ENCODE assay signal across 10 cellular contexts in genomic region chr17:82527893-82528292, GRCh38. TPM values are rescaled to one million over a fixed set of nuclear protein-coding genes. Genes with fewer than 3 reads are reported as not detected.
DNase-seq lines count a peak whose midpoint lies in the region; ATAC-seq and TF ChIP-seq lines count a peak whose summit lies in the region.
"Had no signal": no experiment of that assay in that cellular context is flagged by ENCODE, and none has a peak within 500 bp of the region (broad histone marks: within the 10 kb centered on the region; RNA-seq: fewer than 3 reads in every experiment).

No MANE protein-coding gene starts in this region.

- no peaks in the 10 kb centered on the region for H3K9me3 Mint-ChIP-seq in T-cell
- H3K9me3 Mint-ChIP-seq: T-helper 1 cell treated with Interleukin-12 subunit alpha and Interleukin-12 subunit beta and Interleukin-4 antibody, amounts not matched to agents 30 μg/mL and 1 μg/mL, for 36 hours had no signal

- peaks cover 3% of the 10 kb centered on the region for H3K36me3 Mint-ChIP-seq in T-cell

- no peak for TF ChIP-seq CTCF in heart left ventricle (IDR thresholded peaks at IDR 0.05)

- DNase-seq in G401 (ENCODE audit: low spot score) (peak; percentile 33), T-cell (no peak), heart left ventricle (peak in 1 of 5 donors; percentile 4), sciatic nerve (ENCODE audit: low spot score) (no peak), aorta (no peak), epidermal melanocyte (ENCODE audit: insufficient read length, low spot score) (no peak)
- DNase-seq in activated CD4-positive, alpha-beta T cell treated with anti-CD3 and anti-CD28 coated beads for 4 hours, result no peak
- DNase-seq: NCI-H2081 treated with DMSO at 0.1 percent for 48 hours; stimulated activated CD4-positive, alpha-beta T cell treated with anti-CD3 and anti-CD28 coated beads, Interleukin-15, amount 100 ng/mL, for 24 hours had no signal

- no peaks in the 10 kb centered on the region for H3K36me3 ChIP-seq in heart left ventricle
- no peaks in the 10 kb centered on the region for H3K36me3 ChIP-seq in aorta (ENCODE audit: control insufficient read depth in 1 of 2, insufficient read depth in 2 of 2, low read length in 1 of 2)

- H3K27ac Mint-ChIP-seq in T-cell, result peak overlapping the region; percentile 10 to 68

- peaks cover 66 to 70% (median 68%) of the 10 kb centered on the region in 3 donors for H3K4me1 Mint-ChIP-seq in T-cell

- no peak for ATAC-seq in T-cell (replicated peaks in 1 of 4)
- peak in 2 of 4 donors; percentile 41 to 44 for ATAC-seq in heart left ventricle
- ATAC-seq in sciatic nerve, result peak; percentile 66
- ATAC-seq in aorta (ENCODE audit: low FRiP score), result no peak

- CTCF ChIA-PET in T-cell (lab: Charles Lee), result no interaction called here

- H3K4me1 ChIP-seq in heart left ventricle (peaks cover 5 to 93% (median 63%) of the 10 kb centered on the region in 12 donors), aorta (ENCODE audit: control insufficient read depth in 1 of 2, insufficient read depth in 2 of 2, low read length in 2 of 2) (peaks cover 0 to 3% of the 10 kb centered on the region in 2 donors)

- peak overlapping the region in 11 of 12 donors; percentile 3 to 82 (median 68) for H3K27ac ChIP-seq in heart left ventricle
- H3K27ac ChIP-seq in aorta (ENCODE audit: low read depth in 1 of 2, low read length in 2 of 2), result no peak overlapping the region

- H3K4me3 Mint-ChIP-seq in T-cell, result peak overlapping the region in 1 of 3 donors; percentile 65
- H3K4me3 Mint-ChIP-seq: T-helper 1 cell treated with Interleukin-12 subunit alpha and Interleukin-12 subunit beta and Interleukin-4 antibody, amounts not matched to agents 30 μg/mL and 1 μg/mL, for 36 hours had no signal

- intact Hi-C loops in heart left ventricle (cut with DNase I) (no loop called here), sciatic nerve (cut with DNase I) (no loop called here), aorta (cut with DNase I) (no loop called here)

- no peaks in the 10 kb centered on the region for H3K27me3 Mint-ChIP-seq in T-cell

- no peaks in the 10 kb centered on the region for H3K27me3 ChIP-seq in heart left ventricle
- H3K27me3 ChIP-seq in aorta (ENCODE audit: control insufficient read depth in 1 of 2, insufficient read depth in 2 of 2, low read length in 1 of 2), result no peaks in the 10 kb centered on the region

- TF ChIP-seq POLR2A in heart left ventricle (IDR thresholded peaks at IDR 0.05), result no peak

- POLR2A ChIA-PET in T-cell (lab: Charles Lee), result interaction anchor here in 1 of 2 donors (0.6 kb wide), 1 partner anchor 18 kb away, joined by 5 read pairs; no protein-coding TSS in a partner anchor

- WGBS in heart left ventricle, 4 donors, result 77 to 82% (median 77%) methylated on average over 8 of the region's 8 CpGs
- WGBS in aorta, 2 donors, result 79 to 80% methylated on average over 8 of the region's 8 CpGs

- in situ Hi-C loops in G401 (cut with HindIII; ENCODE audit: low sequenced_read_pairs), result no loop called here

- no peaks in the 10 kb centered on the region for H3K9me3 ChIP-seq in heart left ventricle
- no peaks in the 10 kb centered on the region for H3K9me3 ChIP-seq in aorta (ENCODE audit: control insufficient read depth, low read length)

- H3K4me3 ChIP-seq in heart left ventricle, result no peak overlapping the region
- no peak overlapping the region for H3K4me3 ChIP-seq in aorta (ENCODE audit: low read length in 2 of 2)

RNA-seq across cellular contexts. Expression of gene FOXK2, which starts 8.4 kb away (rescaled TPM):
- total RNA-seq in G401 (2014; rRNA removed; shearing (Covaris generic)), result 52.8 and 57.7 TPM in 2 replicates
- total RNA-seq in T-cell (10 to 100 TPM; 45.8 to 65.5 (median 61.9) TPM), heart left ventricle (10 to 100 TPM; 26.9 to 77.0 (median 33.9) TPM), sciatic nerve (59.9 TPM), aorta (10 to 100 TPM; 52.0 to 58.8 TPM)
- polyA plus RNA-seq in heart left ventricle (10 to 100 TPM; 15.6 to 43.2 TPM), aorta (10 to 100 TPM; 15.3 to 19.5 TPM)

Comparison
In these comparisons a context has a peak if more than half of its experiments do, and no peak if none do; other contexts are left out.
1. H3K27ac ChIP-seq: peak in heart left ventricle (11 of 12); none in aorta (0 of 2).